In genomic region chr22:46250783-46251125, GRCh38 we compare ENCODE assay signal across 8 cellular contexts. TPM values are rescaled to one million over a fixed set of nuclear protein-coding genes. Genes with fewer than 3 reads are reported as not detected.
DNase-seq lines count a peak whose midpoint lies in the region; ATAC-seq and TF ChIP-seq lines count a peak whose summit lies in the region.

No MANE protein-coding gene starts in this region.

- peaks cover 40% of the 10 kb centered on the region for H3K36me3 Mint-ChIP-seq in Calu3 (ENCODE audit: insufficient read depth, unreplicated experiment)
- H3K36me3 Mint-ChIP-seq in activated CD8-positive, alpha-beta T cell treated with anti-CD3 and anti-CD28 coated beads for 36 hours (ENCODE audit: low read depth), result peaks cover 4% of the 10 kb centered on the region

- H3K4me3 Mint-ChIP-seq in Calu3 (ENCODE audit: low read depth, unreplicated experiment), result peak overlapping the region; percentile 99
- peak overlapping the region; percentile 81 for H3K4me3 Mint-ChIP-seq in activated CD8-positive, alpha-beta T cell treated with anti-CD3 and anti-CD28 coated beads for 36 hours

- peak overlapping the region; percentile 100 for H3K4me2 ChIP-seq in skeletal muscle satellite cell (ENCODE audit: low read length)

- H3K4me1 ChIP-seq in skeletal muscle satellite cell (ENCODE audit: control insufficient read depth, insufficient read depth, low read length), result peaks cover 31% of the 10 kb centered on the region

- peaks cover 11% of the 10 kb centered on the region for H3K4me1 Mint-ChIP-seq in Calu3 (ENCODE audit: low read depth, unreplicated experiment)
- H3K4me1 Mint-ChIP-seq in activated CD8-positive, alpha-beta T cell treated with anti-CD3 and anti-CD28 coated beads for 36 hours (ENCODE audit: low read depth), result peaks cover 25% of the 10 kb centered on the region

- DNase-seq in Calu3 (peak; percentile 22), left cardiac atrium (no peak), DMS114 treated with DMSO at 0.1 percent for 48 hours (lab: John Stamatoyannopoulos, UW; ENCODE audit: unreplicated experiment) (no peak), NCI-H526 treated with DMSO at 0.1 percent for 48 hours (lab: John Stamatoyannopoulos, UW) (no peak), NCI-H1694 (lab: John Stamatoyannopoulos, UW) (no peak)
- peak; percentile 16 for DNase-seq in activated CD8-positive, alpha-beta T cell treated with anti-CD3 and anti-CD28 coated beads for 36 hours

- no peaks in the 10 kb centered on the region for H3K9me3 Mint-ChIP-seq in Calu3 (ENCODE audit: low read depth, unreplicated experiment)
- H3K9me3 Mint-ChIP-seq in activated CD8-positive, alpha-beta T cell treated with anti-CD3 and anti-CD28 coated beads for 36 hours, result no peaks in the 10 kb centered on the region

- TF ChIP-seq CTCF in Calu3 (IDR thresholded peaks at IDR 0.05; ENCODE audit: unreplicated experiment), result no peak
- TF ChIP-seq CTCF in activated CD8-positive, alpha-beta T cell treated with anti-CD3 and anti-CD28 coated beads for 36 hours (IDR thresholded peaks at IDR 0.05), result no peak

- POLR2A ChIA-PET in activated CD8-positive, alpha-beta T cell treated with anti-CD3 and anti-CD28 coated beads for 36 hours (lab: Charles Lee), result interaction anchor here (0.7 to 2.0 kb wide), 6 partner anchors 12 to 102 kb away, joined by 3 to 7 read pairs (median 4); partner anchors contain the start of genes PPARA and TTC38

- peak overlapping the region; percentile 91 for H3K9ac ChIP-seq in skeletal muscle satellite cell (ENCODE audit: low read depth, low read length)

- no peaks in the 10 kb centered on the region for H3K27me3 Mint-ChIP-seq in Calu3 (ENCODE audit: unreplicated experiment)
- H3K27me3 Mint-ChIP-seq in activated CD8-positive, alpha-beta T cell treated with anti-CD3 and anti-CD28 coated beads for 36 hours, result no peaks in the 10 kb centered on the region

- no peaks in the 10 kb centered on the region for H3K27me3 ChIP-seq in skeletal muscle satellite cell (ENCODE audit: control insufficient read depth, insufficient read depth, low read length)

- CTCF ChIA-PET in Calu3 (lab: Charles Lee), result interaction anchor here (0.6 kb wide), 1 partner anchor 18 kb away, joined by 4 read pairs; no protein-coding TSS in a partner anchor
- CTCF ChIA-PET in activated CD8-positive, alpha-beta T cell treated with anti-CD3 and anti-CD28 coated beads for 36 hours (lab: Charles Lee), result interaction anchor here (1.1 to 3.4 kb wide), 2 partner anchors 45 to 129 kb away, joined by 4 to 9 read pairs; partner anchors contain the start of gene GTSE1

- intact Hi-C loops in Calu3 (cut with micrococcal nuclease; ENCODE audit: unreplicated experiment) (loop anchor here (10.0 kb wide), 1 partner anchor 56 kb away; no protein-coding TSS in a partner anchor), left cardiac atrium (cut with DNase I) (loop anchor here in 1 of 2 donors (5.0 kb wide), 1 partner anchor 37 kb away; no protein-coding TSS in a partner anchor)
- intact Hi-C loops in activated CD8-positive, alpha-beta T cell treated with anti-CD3 and anti-CD28 coated beads for 36 hours (cut with micrococcal nuclease), result no loop called here

- BruUV-seq in Calu3 (replicated peaks; lab: Mats Ljungman, UMichigan), result no TSS peak

- H3K27ac Mint-ChIP-seq in Calu3 (ENCODE audit: unreplicated experiment), result peak overlapping the region; percentile 94
- H3K27ac Mint-ChIP-seq in activated CD8-positive, alpha-beta T cell treated with anti-CD3 and anti-CD28 coated beads for 36 hours, result peak overlapping the region; percentile 90

- peaks cover 6% of the 10 kb centered on the region for H3K36me3 ChIP-seq in skeletal muscle satellite cell (ENCODE audit: insufficient read depth, low read length)

- H3K4me3 ChIP-seq in skeletal muscle satellite cell (ENCODE audit: low read length), result peak overlapping the region; percentile 87

- no peaks in the 10 kb centered on the region for H3K9me3 ChIP-seq in skeletal muscle satellite cell (replicated peaks; ENCODE audit: low read length)

- ATAC-seq in HG02852 (IDR thresholded peaks at IDR 0.05; ENCODE audit: unreplicated experiment) (peak; percentile 9), left cardiac atrium (peak; percentile 7 to 16)
- ATAC-seq in activated CD8-positive, alpha-beta T cell treated with anti-CD3 and anti-CD28 coated beads for 36 hours, result peak; percentile 1

RNA-seq across cellular contexts. Expression of gene CDPF1, which starts 0.7 kb away (rescaled TPM):
- 10.5 and 11.0 TPM in 2 replicates for total RNA-seq in Calu3 (2022)
- total RNA-seq in activated CD8-positive, alpha-beta T cell treated with anti-CD3 and anti-CD28 coated beads for 36 hours, result 10 to 100 TPM; 11.9 to 12.1 TPM
- total RNA-seq in left cardiac atrium, result 1 to 10 TPM; 8.1 to 8.2 TPM
- 9.1 and 16.4 TPM in 2 replicates for total RNA-seq in skeletal muscle satellite cell (2012; rRNA removed)

RNA-seq across cellular contexts. Expression of gene PKDREJ, which starts 12.4 kb away (rescaled TPM):
- 0.05 TPM in 1 of 2 replicates, not detected in the other for total RNA-seq in Calu3 (2022)
- total RNA-seq in activated CD8-positive, alpha-beta T cell treated with anti-CD3 and anti-CD28 coated beads for 36 hours, result not detected
- under 1 TPM; 0.12 to 0.13 TPM for total RNA-seq in left cardiac atrium
- total RNA-seq in skeletal muscle satellite cell (2012; rRNA removed), result not detected in 2 replicates

RNA-seq across cellular contexts. Expression of gene TTC38, which starts 17.1 kb away (rescaled TPM):
- total RNA-seq in Calu3 (2022) (31.9 and 34.0 TPM in 2 replicates), left cardiac atrium (10 to 100 TPM; 22.7 to 23.1 TPM)
- total RNA-seq in activated CD8-positive, alpha-beta T cell treated with anti-CD3 and anti-CD28 coated beads for 36 hours, result 10 to 100 TPM in 1 of 2 experiments, 1 to 10 TPM in 1; 9.0 to 11.9 TPM
- total RNA-seq in skeletal muscle satellite cell (2012; rRNA removed), result 18.1 and 22.3 TPM in 2 replicates

RNA-seq across cellular contexts. Expression of gene GTSE1, which starts 45.9 kb away (rescaled TPM):
- 48.0 and 53.5 TPM in 2 replicates for total RNA-seq in Calu3 (2022)
- total RNA-seq in activated CD8-positive, alpha-beta T cell treated with anti-CD3 and anti-CD28 coated beads for 36 hours, result 10 to 100 TPM; 39.4 to 41.4 TPM
- total RNA-seq in left cardiac atrium, result under 1 TPM; 0.24 to 0.94 TPM
- total RNA-seq in skeletal muscle satellite cell (2012; rRNA removed), result 6.8 and 8.5 TPM in 2 replicates

Comparison
In these comparisons a context has a peak if more than half of its experiments do, and no peak if none do; other contexts are left out.
1. DNase-seq: peak in Calu3 (single experiment) and activated CD8-positive, alpha-beta T cell treated with anti-CD3 and anti-CD28 coated beads for 36 hours (single experiment); none in left cardiac atrium (single experiment), DMS114 treated with DMSO at 0.1 percent for 48 hours (single experiment), NCI-H526 treated with DMSO at 0.1 percent for 48 hours (single experiment) and NCI-H1694 (single experiment).
2. Peak in every context shown above with its lines, with median percentiles within 50 percentile points of each other: ATAC-seq.